ENCODE assay signal across 1 cellular context in the genomic region with DNA sequence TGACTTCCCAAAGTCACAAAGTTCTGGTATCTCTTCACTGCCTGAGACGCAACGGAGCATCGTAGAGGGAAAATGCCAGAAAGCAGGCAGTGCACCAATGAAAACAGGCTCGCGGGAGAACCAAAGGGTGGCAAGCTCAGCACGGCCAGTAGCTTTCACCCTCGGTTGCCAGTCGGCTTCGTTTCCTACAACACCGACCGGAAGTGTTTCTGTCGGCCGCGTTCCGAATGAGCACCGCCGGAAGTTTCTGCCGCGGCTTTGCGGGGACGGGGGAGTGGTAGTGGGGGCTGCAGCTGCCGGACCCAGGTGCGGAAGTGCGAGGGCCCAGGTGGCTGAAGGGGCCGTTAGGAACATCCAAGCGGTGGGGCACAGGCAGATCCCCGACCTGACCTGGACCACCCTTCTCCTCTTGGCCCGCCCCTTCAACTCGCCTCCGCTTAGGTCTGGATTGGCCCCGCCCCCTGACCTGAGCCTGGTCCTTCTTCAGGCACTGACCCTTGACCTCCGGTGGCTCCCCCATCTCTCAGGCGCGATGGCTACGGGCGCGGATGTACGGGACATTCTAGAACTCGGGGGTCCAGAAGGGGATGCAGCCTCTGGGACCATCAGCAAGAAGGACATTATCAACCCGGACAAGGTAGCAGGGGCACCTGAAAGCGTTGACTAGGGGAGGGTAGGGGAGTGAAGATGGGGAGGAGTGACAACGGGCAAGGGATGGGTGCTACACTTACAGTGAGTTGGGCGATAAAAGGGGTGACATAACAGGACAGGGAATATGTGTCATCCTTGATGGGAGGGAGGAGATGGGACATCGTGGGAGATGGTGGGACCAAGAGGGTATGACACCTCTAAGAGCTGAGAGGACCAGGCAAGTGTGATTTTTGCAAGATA.
TF ChIP-seq lines count a peak whose summit lies in the region.

A gene with protein sequence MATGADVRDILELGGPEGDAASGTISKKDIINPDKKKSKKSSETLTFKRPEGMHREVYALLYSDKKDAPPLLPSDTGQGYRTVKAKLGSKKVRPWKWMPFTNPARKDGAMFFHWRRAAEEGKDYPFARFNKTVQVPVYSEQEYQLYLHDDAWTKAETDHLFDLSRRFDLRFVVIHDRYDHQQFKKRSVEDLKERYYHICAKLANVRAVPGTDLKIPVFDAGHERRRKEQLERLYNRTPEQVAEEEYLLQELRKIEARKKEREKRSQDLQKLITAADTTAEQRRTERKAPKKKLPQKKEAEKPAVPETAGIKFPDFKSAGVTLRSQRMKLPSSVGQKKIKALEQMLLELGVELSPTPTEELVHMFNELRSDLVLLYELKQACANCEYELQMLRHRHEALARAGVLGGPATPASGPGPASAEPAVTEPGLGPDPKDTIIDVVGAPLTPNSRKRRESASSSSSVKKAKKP (plus strand): TSS at position 250 of the 891 bp plus-strand sequence. CDS start 283 bp downstream, at position 533.

TF ChIP-seq in GM12878, 131 proteins besides CTCF, POLR2A, EP300 and RAD21 (continued from another document and continues in another):
- TF ChIP-seq, protein P1, sequence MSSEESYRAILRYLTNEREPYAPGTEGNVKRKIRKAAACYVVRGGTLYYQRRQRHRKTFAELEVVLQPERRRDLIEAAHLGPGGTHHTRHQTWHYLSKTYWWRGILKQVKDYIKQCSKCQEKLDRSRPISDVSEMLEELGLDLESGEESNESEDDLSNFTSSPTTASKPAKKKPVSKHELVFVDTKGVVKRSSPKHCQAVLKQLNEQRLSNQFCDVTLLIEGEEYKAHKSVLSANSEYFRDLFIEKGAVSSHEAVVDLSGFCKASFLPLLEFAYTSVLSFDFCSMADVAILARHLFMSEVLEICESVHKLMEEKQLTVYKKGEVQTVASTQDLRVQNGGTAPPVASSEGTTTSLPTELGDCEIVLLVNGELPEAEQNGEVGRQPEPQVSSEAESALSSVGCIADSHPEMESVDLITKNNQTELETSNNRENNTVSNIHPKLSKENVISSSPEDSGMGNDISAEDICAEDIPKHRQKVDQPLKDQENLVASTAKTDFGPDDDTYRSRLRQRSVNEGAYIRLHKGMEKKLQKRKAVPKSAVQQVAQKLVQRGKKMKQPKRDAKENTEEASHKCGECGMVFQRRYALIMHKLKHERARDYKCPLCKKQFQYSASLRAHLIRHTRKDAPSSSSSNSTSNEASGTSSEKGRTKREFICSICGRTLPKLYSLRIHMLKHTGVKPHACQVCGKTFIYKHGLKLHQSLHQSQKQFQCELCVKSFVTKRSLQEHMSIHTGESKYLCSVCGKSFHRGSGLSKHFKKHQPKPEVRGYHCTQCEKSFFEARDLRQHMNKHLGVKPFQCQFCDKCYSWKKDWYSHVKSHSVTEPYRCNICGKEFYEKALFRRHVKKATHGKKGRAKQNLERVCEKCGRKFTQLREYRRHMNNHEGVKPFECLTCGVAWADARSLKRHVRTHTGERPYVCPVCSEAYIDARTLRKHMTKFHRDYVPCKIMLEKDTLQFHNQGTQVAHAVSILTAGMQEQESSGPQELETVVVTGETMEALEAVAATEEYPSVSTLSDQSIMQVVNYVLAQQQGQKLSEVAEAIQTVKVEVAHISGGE (CRISPR knock-in tag; IDR thresholded peaks at IDR 0.05): peak; percentile 100
- TF ChIP-seq SREBF1 (IDR thresholded peaks at IDR 0.05; ENCODE audit: low read length): peak; percentile 28; the same call in 1 of the 2 replicates
- peak; percentile 30; the same call in 1 of the 2 replicates for TF ChIP-seq SIN3A (IDR thresholded peaks at IDR 0.05; ENCODE audit: low read depth, low read length)
- peak; percentile 82; the same call in 1 of the 2 replicates for TF ChIP-seq CBFB (IDR thresholded peaks at IDR 0.05; ENCODE audit: low read depth)
- TF ChIP-seq SP1 (IDR thresholded peaks at IDR 0.05; ENCODE audit: low read depth, low read length): peak; percentile 87
- peak in 1 of 2 experiments; percentile 6; a peak in 1 of 4 replicates for TF ChIP-seq CEBPB (IDR thresholded peaks at IDR 0.05; ENCODE audit: borderline replicate concordance in 1 of 2, low read depth in 2 of 2, low read length in 2 of 2)
- TF ChIP-seq, protein P2, sequence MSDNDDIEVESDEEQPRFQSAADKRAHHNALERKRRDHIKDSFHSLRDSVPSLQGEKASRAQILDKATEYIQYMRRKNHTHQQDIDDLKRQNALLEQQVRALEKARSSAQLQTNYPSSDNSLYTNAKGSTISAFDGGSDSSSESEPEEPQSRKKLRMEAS (IDR thresholded peaks at IDR 0.05; ENCODE audit: low read depth, low read length): peak; percentile 55; the same call in 1 of the 2 replicates
- peak; percentile 92; the same call in 1 of the 2 replicates for TF ChIP-seq STAT1 (conservative IDR thresholded peaks at IDR 0.05)
- peak; percentile 79 for TF ChIP-seq LARP7 (IDR thresholded peaks at IDR 0.05)
- TF ChIP-seq, protein P3, sequence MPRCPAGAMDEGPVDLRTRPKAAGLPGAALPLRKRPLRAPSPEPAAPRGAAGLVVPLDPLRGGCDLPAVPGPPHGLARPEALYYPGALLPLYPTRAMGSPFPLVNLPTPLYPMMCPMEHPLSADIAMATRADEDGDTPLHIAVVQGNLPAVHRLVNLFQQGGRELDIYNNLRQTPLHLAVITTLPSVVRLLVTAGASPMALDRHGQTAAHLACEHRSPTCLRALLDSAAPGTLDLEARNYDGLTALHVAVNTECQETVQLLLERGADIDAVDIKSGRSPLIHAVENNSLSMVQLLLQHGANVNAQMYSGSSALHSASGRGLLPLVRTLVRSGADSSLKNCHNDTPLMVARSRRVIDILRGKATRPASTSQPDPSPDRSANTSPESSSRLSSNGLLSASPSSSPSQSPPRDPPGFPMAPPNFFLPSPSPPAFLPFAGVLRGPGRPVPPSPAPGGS (IDR thresholded peaks at IDR 0.05; ENCODE audit: borderline replicate concordance, insufficient read depth, low read depth, low read length, poor library complexity, severe bottlenecking): no peak
- peak; percentile 94 for TF ChIP-seq YY1 (IDR thresholded peaks at IDR 0.05; ENCODE audit: low read depth, low read length)
- TF ChIP-seq, protein P4, sequence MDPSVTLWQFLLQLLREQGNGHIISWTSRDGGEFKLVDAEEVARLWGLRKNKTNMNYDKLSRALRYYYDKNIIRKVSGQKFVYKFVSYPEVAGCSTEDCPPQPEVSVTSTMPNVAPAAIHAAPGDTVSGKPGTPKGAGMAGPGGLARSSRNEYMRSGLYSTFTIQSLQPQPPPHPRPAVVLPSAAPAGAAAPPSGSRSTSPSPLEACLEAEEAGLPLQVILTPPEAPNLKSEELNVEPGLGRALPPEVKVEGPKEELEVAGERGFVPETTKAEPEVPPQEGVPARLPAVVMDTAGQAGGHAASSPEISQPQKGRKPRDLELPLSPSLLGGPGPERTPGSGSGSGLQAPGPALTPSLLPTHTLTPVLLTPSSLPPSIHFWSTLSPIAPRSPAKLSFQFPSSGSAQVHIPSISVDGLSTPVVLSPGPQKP (IDR thresholded peaks at IDR 0.05; ENCODE audit: low read depth, low read length): peak; percentile 93
- TF ChIP-seq ESRRA (IDR thresholded peaks at IDR 0.05; ENCODE audit: low read length): no peak
- no peak for TF ChIP-seq NFYA (IDR thresholded peaks at IDR 0.05; ENCODE audit: borderline replicate concordance, low read depth, low read length)
- no peak for TF ChIP-seq KDM1A (IDR thresholded peaks at IDR 0.05; ENCODE audit: borderline replicate concordance)
- TF ChIP-seq ASH2L (IDR thresholded peaks at IDR 0.05; ENCODE audit: borderline replicate concordance, low read depth): peak; percentile 99
- TF ChIP-seq, protein P5, sequence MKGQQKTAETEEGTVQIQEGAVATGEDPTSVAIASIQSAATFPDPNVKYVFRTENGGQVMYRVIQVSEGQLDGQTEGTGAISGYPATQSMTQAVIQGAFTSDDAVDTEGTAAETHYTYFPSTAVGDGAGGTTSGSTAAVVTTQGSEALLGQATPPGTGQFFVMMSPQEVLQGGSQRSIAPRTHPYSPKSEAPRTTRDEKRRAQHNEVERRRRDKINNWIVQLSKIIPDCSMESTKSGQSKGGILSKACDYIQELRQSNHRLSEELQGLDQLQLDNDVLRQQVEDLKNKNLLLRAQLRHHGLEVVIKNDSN (IDR thresholded peaks at IDR 0.05; ENCODE audit: borderline replicate concordance, extremely low read length, insufficient read depth, low read depth, low read length): no peak
- TF ChIP-seq TCF3 (IDR thresholded peaks at IDR 0.05; ENCODE audit: borderline replicate concordance, insufficient read depth, low read depth, low read length): peak; percentile 83
- TF ChIP-seq CREB1 (IDR thresholded peaks at IDR 0.05; ENCODE audit: low read depth): peak; percentile 79; the same call in 1 of the 2 replicates
- TF ChIP-seq, protein P6, sequence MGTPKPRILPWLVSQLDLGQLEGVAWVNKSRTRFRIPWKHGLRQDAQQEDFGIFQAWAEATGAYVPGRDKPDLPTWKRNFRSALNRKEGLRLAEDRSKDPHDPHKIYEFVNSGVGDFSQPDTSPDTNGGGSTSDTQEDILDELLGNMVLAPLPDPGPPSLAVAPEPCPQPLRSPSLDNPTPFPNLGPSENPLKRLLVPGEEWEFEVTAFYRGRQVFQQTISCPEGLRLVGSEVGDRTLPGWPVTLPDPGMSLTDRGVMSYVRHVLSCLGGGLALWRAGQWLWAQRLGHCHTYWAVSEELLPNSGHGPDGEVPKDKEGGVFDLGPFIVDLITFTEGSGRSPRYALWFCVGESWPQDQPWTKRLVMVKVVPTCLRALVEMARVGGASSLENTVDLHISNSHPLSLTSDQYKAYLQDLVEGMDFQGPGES (IDR thresholded peaks at IDR 0.05): peak; percentile 64; the same call in 1 of the 2 replicates
- TF ChIP-seq RUNX3 (IDR thresholded peaks at IDR 0.05; ENCODE audit: low read length): peak; percentile 81
- TF ChIP-seq, protein P7, sequence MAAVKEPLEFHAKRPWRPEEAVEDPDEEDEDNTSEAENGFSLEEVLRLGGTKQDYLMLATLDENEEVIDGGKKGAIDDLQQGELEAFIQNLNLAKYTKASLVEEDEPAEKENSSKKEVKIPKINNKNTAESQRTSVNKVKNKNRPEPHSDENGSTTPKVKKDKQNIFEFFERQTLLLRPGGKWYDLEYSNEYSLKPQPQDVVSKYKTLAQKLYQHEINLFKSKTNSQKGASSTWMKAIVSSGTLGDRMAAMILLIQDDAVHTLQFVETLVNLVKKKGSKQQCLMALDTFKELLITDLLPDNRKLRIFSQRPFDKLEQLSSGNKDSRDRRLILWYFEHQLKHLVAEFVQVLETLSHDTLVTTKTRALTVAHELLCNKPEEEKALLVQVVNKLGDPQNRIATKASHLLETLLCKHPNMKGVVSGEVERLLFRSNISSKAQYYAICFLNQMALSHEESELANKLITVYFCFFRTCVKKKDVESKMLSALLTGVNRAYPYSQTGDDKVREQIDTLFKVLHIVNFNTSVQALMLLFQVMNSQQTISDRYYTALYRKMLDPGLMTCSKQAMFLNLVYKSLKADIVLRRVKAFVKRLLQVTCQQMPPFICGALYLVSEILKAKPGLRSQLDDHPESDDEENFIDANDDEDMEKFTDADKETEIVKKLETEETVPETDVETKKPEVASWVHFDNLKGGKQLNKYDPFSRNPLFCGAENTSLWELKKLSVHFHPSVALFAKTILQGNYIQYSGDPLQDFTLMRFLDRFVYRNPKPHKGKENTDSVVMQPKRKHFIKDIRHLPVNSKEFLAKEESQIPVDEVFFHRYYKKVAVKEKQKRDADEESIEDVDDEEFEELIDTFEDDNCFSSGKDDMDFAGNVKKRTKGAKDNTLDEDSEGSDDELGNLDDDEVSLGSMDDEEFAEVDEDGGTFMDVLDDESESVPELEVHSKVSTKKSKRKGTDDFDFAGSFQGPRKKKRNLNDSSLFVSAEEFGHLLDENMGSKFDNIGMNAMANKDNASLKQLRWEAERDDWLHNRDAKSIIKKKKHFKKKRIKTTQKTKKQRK (IDR thresholded peaks at IDR 0.05; ENCODE audit: low read depth, low read length): 0 out of 2 replicates have a peak, but pooled peaks have one; percentile 5
- no peak for TF ChIP-seq SUPT20H (IDR thresholded peaks at IDR 0.05; ENCODE audit: borderline replicate concordance, control insufficient read depth, low read depth, low read length)
- TF ChIP-seq CHD2 (IDR thresholded peaks at IDR 0.05; ENCODE audit: borderline replicate concordance, low read depth, low read length): peak; percentile 79
- TF ChIP-seq, protein P8, sequence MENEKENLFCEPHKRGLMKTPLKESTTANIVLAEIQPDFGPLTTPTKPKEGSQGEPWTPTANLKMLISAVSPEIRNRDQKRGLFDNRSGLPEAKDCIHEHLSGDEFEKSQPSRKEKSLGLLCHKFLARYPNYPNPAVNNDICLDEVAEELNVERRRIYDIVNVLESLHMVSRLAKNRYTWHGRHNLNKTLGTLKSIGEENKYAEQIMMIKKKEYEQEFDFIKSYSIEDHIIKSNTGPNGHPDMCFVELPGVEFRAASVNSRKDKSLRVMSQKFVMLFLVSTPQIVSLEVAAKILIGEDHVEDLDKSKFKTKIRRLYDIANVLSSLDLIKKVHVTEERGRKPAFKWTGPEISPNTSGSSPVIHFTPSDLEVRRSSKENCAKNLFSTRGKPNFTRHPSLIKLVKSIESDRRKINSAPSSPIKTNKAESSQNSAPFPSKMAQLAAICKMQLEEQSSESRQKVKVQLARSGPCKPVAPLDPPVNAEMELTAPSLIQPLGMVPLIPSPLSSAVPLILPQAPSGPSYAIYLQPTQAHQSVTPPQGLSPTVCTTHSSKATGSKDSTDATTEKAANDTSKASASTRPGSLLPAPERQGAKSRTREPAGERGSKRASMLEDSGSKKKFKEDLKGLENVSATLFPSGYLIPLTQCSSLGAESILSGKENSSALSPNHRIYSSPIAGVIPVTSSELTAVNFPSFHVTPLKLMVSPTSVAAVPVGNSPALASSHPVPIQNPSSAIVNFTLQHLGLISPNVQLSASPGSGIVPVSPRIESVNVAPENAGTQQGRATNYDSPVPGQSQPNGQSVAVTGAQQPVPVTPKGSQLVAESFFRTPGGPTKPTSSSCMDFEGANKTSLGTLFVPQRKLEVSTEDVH (IDR thresholded peaks at IDR 0.05; ENCODE audit: low read depth, partially characterized antibody): peak; percentile 97
- TF ChIP-seq, protein P9, sequence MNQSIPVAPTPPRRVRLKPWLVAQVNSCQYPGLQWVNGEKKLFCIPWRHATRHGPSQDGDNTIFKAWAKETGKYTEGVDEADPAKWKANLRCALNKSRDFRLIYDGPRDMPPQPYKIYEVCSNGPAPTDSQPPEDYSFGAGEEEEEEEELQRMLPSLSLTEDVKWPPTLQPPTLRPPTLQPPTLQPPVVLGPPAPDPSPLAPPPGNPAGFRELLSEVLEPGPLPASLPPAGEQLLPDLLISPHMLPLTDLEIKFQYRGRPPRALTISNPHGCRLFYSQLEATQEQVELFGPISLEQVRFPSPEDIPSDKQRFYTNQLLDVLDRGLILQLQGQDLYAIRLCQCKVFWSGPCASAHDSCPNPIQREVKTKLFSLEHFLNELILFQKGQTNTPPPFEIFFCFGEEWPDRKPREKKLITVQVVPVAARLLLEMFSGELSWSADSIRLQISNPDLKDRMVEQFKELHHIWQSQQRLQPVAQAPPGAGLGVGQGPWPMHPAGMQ (IDR thresholded peaks at IDR 0.05; ENCODE audit: borderline replicate concordance): no peak
- no peak; the same call in 1 of the 2 replicates for TF ChIP-seq TCF7 (IDR thresholded peaks at IDR 0.05; ENCODE audit: borderline replicate concordance)
- TF ChIP-seq HDAC6 (IDR thresholded peaks at IDR 0.05; ENCODE audit: unreplicated experiment): no peak
- TF ChIP-seq CBX3 (IDR thresholded peaks at IDR 0.05; ENCODE audit: borderline replicate concordance, low read depth): no peak
- 0 out of 2 replicates have a peak, but pooled peaks have one; percentile 5 for TF ChIP-seq BCL11A (IDR thresholded peaks at IDR 0.05; ENCODE audit: low read depth, low read length)
- TF ChIP-seq MTA3 (IDR thresholded peaks at IDR 0.05; ENCODE audit: borderline replicate concordance, low read length): 0 out of 2 replicates have a peak, but pooled peaks have one; percentile 47
- peak; percentile 83 for TF ChIP-seq IRF4 (IDR thresholded peaks at IDR 0.05; ENCODE audit: low read depth, low read length)
- TF ChIP-seq ZNF622 (IDR thresholded peaks at IDR 0.05): no peak
- peak; percentile 75 for TF ChIP-seq KLF5 (IDR thresholded peaks at IDR 0.05; ENCODE audit: partially characterized antibody)
- TF ChIP-seq NRF1 (conservative IDR thresholded peaks at IDR 0.05; ENCODE audit: low read depth, low read length): no peak; the same call in 1 of the 2 replicates
- peak; percentile 80 for TF ChIP-seq ZNF24 (IDR thresholded peaks at IDR 0.05)
- TF ChIP-seq BHLHE40 (IDR thresholded peaks at IDR 0.05; ENCODE audit: borderline replicate concordance in 1 of 2, low read depth in 2 of 2, low read length in 1 of 2): peak; percentile 57 to 61; a peak in 2 of 4 replicates
